ENCODE assay signal across 15 cellular contexts in genomic region chr1:22818061-22818770, GRCh38.
"Had no signal": no experiment of that assay in that cellular context is flagged by ENCODE, and none has a peak within 500 bp of the region (broad histone marks: within the 10 kb centered on the region; RNA-seq: fewer than 3 reads in every experiment).

No MANE protein-coding gene starts in this region.

- H3K27ac ChIP-seq: ascending aorta, esophagus squamous epithelium, ovary, right lobe of liver had no signal

- H3K4me3 Mint-ChIP-seq: activated CD4-positive, alpha-beta T cell treated with anti-CD3 and anti-CD28 coated beads for 36 hours; activated CD8-positive, alpha-beta T cell treated with anti-CD3 and anti-CD28 coated beads for 36 hours; nephron; T-cell had no signal

- H3K4me3 ChIP-seq: ascending aorta, esophagus squamous epithelium, ovary, right lobe of liver had no signal

- H3K9ac ChIP-seq: SK-N-SH had no signal

- H3K36me3 Mint-ChIP-seq: T-cell had no signal

- DNase-seq: activated CD4-positive, alpha-beta T cell treated with anti-CD3 and anti-CD28 coated beads for 36 hours; activated CD8-positive, alpha-beta memory T cell treated with anti-CD3 and anti-CD28 coated beads, Interleukin-2, amount 50 U/mL, for 4 hours; activated CD8-positive, alpha-beta T cell treated with anti-CD3 and anti-CD28 coated beads for 36 hours; activated T-cell treated with anti-CD3 and anti-CD28 coated beads, Interleukin-2, amount 50 U/mL, for 48 hours; esophagus squamous epithelium; hippocampal formation; ovary; SK-N-SH; stimulated activated CD4-positive, alpha-beta T cell treated with anti-CD3 and anti-CD28 coated beads, Interleukin-1b, Interleukin-23, amount 100 ng/mL, for 48 hours; T-cell; T1000 had no signal

- H3K27ac Mint-ChIP-seq: activated CD4-positive, alpha-beta T cell treated with anti-CD3 and anti-CD28 coated beads for 36 hours; activated CD8-positive, alpha-beta T cell treated with anti-CD3 and anti-CD28 coated beads for 36 hours; T-cell had no signal

- H3K27me3 ChIP-seq: ascending aorta, ovary, right lobe of liver had no signal

- H3K36me3 ChIP-seq: ascending aorta, esophagus squamous epithelium, ovary, right lobe of liver had no signal

- H3K9me3 ChIP-seq: ascending aorta, esophagus squamous epithelium, ovary, right lobe of liver, SK-N-SH had no signal

- FAIRE-seq: kidney had no signal

- H3K4me1 Mint-ChIP-seq: activated CD4-positive, alpha-beta T cell treated with anti-CD3 and anti-CD28 coated beads for 36 hours; T-cell had no signal

- H3K4me1 ChIP-seq: right lobe of liver had no signal

- H3K4me2 ChIP-seq: SK-N-SH had no signal

- ATAC-seq: activated CD4-positive, alpha-beta T cell treated with anti-CD3 and anti-CD28 coated beads for 36 hours; activated CD8-positive, alpha-beta T cell treated with anti-CD3 and anti-CD28 coated beads for 36 hours; T-cell had no signal

- H3K9me2 ChIP-seq: SK-N-SH had no signal

- H3K9me3 Mint-ChIP-seq: activated CD8-positive, alpha-beta T cell treated with anti-CD3 and anti-CD28 coated beads for 36 hours; nephron; T-cell had no signal
